In the genomic region with DNA sequence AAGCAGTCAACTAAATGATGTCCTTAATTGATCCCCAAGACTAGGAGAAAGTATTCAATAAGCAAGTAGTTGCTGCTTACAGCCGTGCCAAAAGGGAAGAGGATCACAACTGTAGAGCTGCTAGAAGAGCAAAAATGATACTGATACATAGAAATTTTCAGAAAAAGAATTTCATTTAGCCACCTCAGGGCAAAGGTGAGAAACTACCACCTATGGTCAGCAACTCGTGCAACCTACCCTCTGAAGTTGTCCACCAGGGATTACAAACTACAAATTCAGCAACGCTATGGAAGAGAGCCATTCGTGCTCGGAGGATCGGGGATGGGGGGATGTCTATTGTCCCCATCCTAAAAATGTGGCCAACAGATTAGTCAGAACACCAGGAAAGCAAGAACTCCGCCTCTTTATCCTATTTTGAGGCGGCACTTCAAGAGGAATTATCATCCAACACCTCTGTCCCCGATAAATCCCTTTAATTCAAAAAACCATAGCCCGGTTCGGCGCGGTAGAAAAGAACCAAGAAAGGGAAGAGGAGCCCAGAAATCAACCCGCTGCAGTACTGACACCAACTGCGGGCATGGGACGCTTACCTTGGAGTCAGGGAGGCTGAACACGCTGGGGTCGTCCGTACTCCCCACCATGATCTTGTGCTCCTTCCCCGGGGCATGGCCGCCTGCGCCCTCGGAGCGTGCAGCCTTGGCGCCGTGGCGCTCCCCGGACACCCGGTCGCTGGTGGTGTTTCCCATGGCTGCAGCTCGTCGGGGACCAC, we compare ENCODE assay signal across 8 cellular contexts. TPM values are rescaled to one million over a fixed set of nuclear protein-coding genes. Genes with fewer than 3 reads are reported as not detected.
DNase-seq lines count a peak whose midpoint lies in the region; ATAC-seq and TF ChIP-seq lines count a peak whose summit lies in the region.

No MANE protein-coding gene starts in this region.

- H3K27me3 Mint-ChIP-seq in immature natural killer cell (ENCODE audit: low read depth in 3 of 3): peaks cover 2 to 9% (median 3%) of the 10 kb centered on the region in 3 donors
- H3K27me3 Mint-ChIP-seq in stimulated activated memory B cell treated with anti-CD40 and anti-IgM and Interleukin-4, amounts not matched to agents 10 μg/mL and 1 μg/mL and 100 μg/mL, for 72 hours: no peaks in the 10 kb centered on the region

- H3K4me3 ChIP-seq in Jurkat, Clone E6-1 (ENCODE audit: low read length): peak overlapping the region; percentile 90
- peak overlapping the region; percentile 59 to 87 (median 83) for H3K4me3 ChIP-seq in adrenal gland

- H3K27me3 ChIP-seq in adrenal gland: no peaks in the 10 kb centered on the region

- peak overlapping the region; percentile 84 to 96 (median 94) for H3K27ac Mint-ChIP-seq in immature natural killer cell
- H3K27ac Mint-ChIP-seq in stimulated activated memory B cell treated with anti-CD40 and anti-IgM and Interleukin-4, amounts not matched to agents 10 μg/mL and 1 μg/mL and 100 μg/mL, for 72 hours: peak overlapping the region; percentile 93

- H3K4me1 ChIP-seq in adrenal gland (replicated peaks in 1 of 2): peaks cover 12 to 48% of the 10 kb centered on the region in 2 donors

- H3K36me3 ChIP-seq in adrenal gland (replicated peaks in 1 of 2): no peaks in the 10 kb centered on the region

- H3K9me3 ChIP-seq in adrenal gland (replicated peaks in 1 of 3): no peaks in the 10 kb centered on the region

- H3K36me3 Mint-ChIP-seq in immature natural killer cell: peaks cover 9 to 11% (median 9%) of the 10 kb centered on the region in 3 donors
- peaks cover 13% of the 10 kb centered on the region for H3K36me3 Mint-ChIP-seq in stimulated activated memory B cell treated with anti-CD40 and anti-IgM and Interleukin-4, amounts not matched to agents 10 μg/mL and 1 μg/mL and 100 μg/mL, for 72 hours

- intact Hi-C loops in adrenal gland (cut with DNase I): loop anchor here (2.0 to 5.0 kb wide), 2 partner anchors 71 kb away; a partner anchor contains a TSS

- 0 to 3% (median 1%) methylated on average over 16 to 32 of the region's 32 CpGs for WGBS in adrenal gland, 4 donors

- no peak for ATAC-seq in stimulated activated memory B cell treated with anti-CD40 and anti-IgM and Interleukin-4, amounts not matched to agents 10 μg/mL and 1 μg/mL and 100 μg/mL, for 72 hours

- H3K27ac ChIP-seq in adrenal gland: peak overlapping the region; percentile 34 to 96 (median 94)

- DNase-seq in NCI-H748 (lab: John Stamatoyannopoulos, UW; ENCODE audit: unreplicated experiment) (peak; percentile 32), NCI-H748 treated with DMSO at 0.1 percent for 48 hours (lab: John Stamatoyannopoulos, UW) (no peak), adrenal gland (peak in 3 of 7 donors; percentile 2 to 25 (median 24)), immature natural killer cell (peak in 2 of 3 donors; percentile 1 to 3)
- no peak for DNase-seq in Jurkat, Clone E6-1 (ENCODE audit: low read depth, low spot score)
- DNase-seq in activated CD4-positive, CD25-positive, alpha-beta regulatory T cell (lab: John Stamatoyannopoulos, UW): no peak
- no peak for DNase-seq in activated effector memory CD4-positive, alpha-beta T cell treated with Interleukin-2 at 50 U/mL for 16 hours

- H3K4me3 Mint-ChIP-seq in immature natural killer cell: peak overlapping the region; percentile 92 to 99 (median 98)
- peak overlapping the region; percentile 88 for H3K4me3 Mint-ChIP-seq in stimulated activated memory B cell treated with anti-CD40 and anti-IgM and Interleukin-4, amounts not matched to agents 10 μg/mL and 1 μg/mL and 100 μg/mL, for 72 hours

- no peak for TF ChIP-seq POLR2A in adrenal gland (IDR thresholded peaks at IDR 0.05)

- H3K9me3 Mint-ChIP-seq in immature natural killer cell: no peaks in the 10 kb centered on the region
- H3K9me3 Mint-ChIP-seq in stimulated activated memory B cell treated with anti-CD40 and anti-IgM and Interleukin-4, amounts not matched to agents 10 μg/mL and 1 μg/mL and 100 μg/mL, for 72 hours: no peaks in the 10 kb centered on the region

- peaks cover 36 to 53% of the 10 kb centered on the region in 2 donors for H3K4me1 Mint-ChIP-seq in immature natural killer cell
- peaks cover 34% of the 10 kb centered on the region for H3K4me1 Mint-ChIP-seq in stimulated activated memory B cell treated with anti-CD40 and anti-IgM and Interleukin-4, amounts not matched to agents 10 μg/mL and 1 μg/mL and 100 μg/mL, for 72 hours

- peak in 1 of 6 experiments; percentile 5 for TF ChIP-seq CTCF in adrenal gland (IDR thresholded peaks at IDR 0.05)

RNA-seq across cellular contexts. Expression of a gene that starts 0.7 kb away (rescaled TPM):
- 11.3 TPM for polyA plus RNA-seq in Jurkat, Clone E6-1 (2012; ENCODE audit: insufficient read depth, insufficient read length)
- total RNA-seq in adrenal gland: 10 to 100 TPM in 6 of 8 donors, 1 to 10 TPM in 2; 9.3 to 23.0 (median 14.4) TPM
- polyA plus RNA-seq in adrenal gland (10 to 100 TPM in 1 of 3 donors, 1 to 10 TPM in 2; 4.3 to 28.1 (median 9.7) TPM), immature natural killer cell (1 to 10 TPM; 1.0 to 2.7 (median 2.3) TPM)

RNA-seq across cellular contexts. Expression of a gene that starts 53.6 kb away (rescaled TPM):
- 1.9 TPM for polyA plus RNA-seq in Jurkat, Clone E6-1 (2012; ENCODE audit: insufficient read depth, insufficient read length)
- 10 to 100 TPM in 6 of 8 donors, 1 to 10 TPM in 2; 6.0 to 28.4 (median 10.9) TPM for total RNA-seq in adrenal gland
- polyA plus RNA-seq in adrenal gland (1 to 10 TPM; 4.6 to 7.3 (median 4.8) TPM), immature natural killer cell (10 to 100 TPM in 1 of 3 donors, 1 to 10 TPM in 2; 1.7 to 12.3 (median 2.8) TPM)

Comparison
In these comparisons a context has a peak if more than half of its experiments do, and no peak if none do; other contexts are left out.
1. DNase-seq: peak in NCI-H748 (single experiment) and immature natural killer cell (2 of 3); none in NCI-H748 treated with DMSO at 0.1 percent for 48 hours (single experiment), Jurkat, Clone E6-1 (single experiment), activated CD4-positive, CD25-positive, alpha-beta regulatory T cell (0 of 4) and activated effector memory CD4-positive, alpha-beta T cell treated with Interleukin-2 at 50 U/mL for 16 hours (single experiment).